In genomic region chr10:27998178-27998953, GRCh38 we compare ENCODE assay signal across 8 cellular contexts. TPM values are rescaled to one million over a fixed set of nuclear protein-coding genes. Genes with fewer than 3 reads are reported as not detected.
A peak's percentile ranks its signal among the peaks of the same experiment; 100 is the strongest.
DNase-seq lines count a peak whose midpoint lies in the region; ATAC-seq lines count a peak whose summit lies in the region.

No MANE protein-coding gene starts in this region.

- peaks cover 63% of the 10 kb centered on the region for H3K27me3 Mint-ChIP-seq in activated naive CD8-positive, alpha-beta T cell treated with anti-CD3 and anti-CD28 coated beads for 36 hours

- no peaks in the 10 kb centered on the region for H3K4me1 ChIP-seq in right cardiac atrium (ENCODE audit: control insufficient read depth, insufficient read depth, low read length)

- no peaks in the 10 kb centered on the region for H3K36me3 ChIP-seq in MG63

- H3K27ac Mint-ChIP-seq in activated naive CD8-positive, alpha-beta T cell treated with anti-CD3 and anti-CD28 coated beads for 36 hours: no peak overlapping the region

- H3K9me3 Mint-ChIP-seq in activated naive CD8-positive, alpha-beta T cell treated with anti-CD3 and anti-CD28 coated beads for 36 hours: no peaks in the 10 kb centered on the region

- peak; percentile 89 to 92 for ATAC-seq in right cardiac atrium
- ATAC-seq in HG02610 (IDR thresholded peaks at IDR 0.05; ENCODE audit: unreplicated experiment): no peak
- no peak for ATAC-seq in GM21737 (IDR thresholded peaks at IDR 0.05; ENCODE audit: unreplicated experiment)
- no peak for ATAC-seq in HG03442 (IDR thresholded peaks at IDR 0.05; ENCODE audit: unreplicated experiment)

- intact Hi-C loops in right cardiac atrium (cut with DNase I) (no loop called here), posterior vena cava (cut with DNase I) (no loop called here)

- peak overlapping the region; percentile 62 for H3K4me3 ChIP-seq in MG63
- peak overlapping the region; percentile 75 for H3K4me3 ChIP-seq in right cardiac atrium (ENCODE audit: low read length)

- no peaks in the 10 kb centered on the region for H3K36me3 Mint-ChIP-seq in activated naive CD8-positive, alpha-beta T cell treated with anti-CD3 and anti-CD28 coated beads for 36 hours

- H3K4me1 Mint-ChIP-seq in activated naive CD8-positive, alpha-beta T cell treated with anti-CD3 and anti-CD28 coated beads for 36 hours: peaks cover 9% of the 10 kb centered on the region

- H3K4me3 Mint-ChIP-seq in activated naive CD8-positive, alpha-beta T cell treated with anti-CD3 and anti-CD28 coated beads for 36 hours: peak overlapping the region; percentile 85

- WGBS in right cardiac atrium: under 1% methylated on average over 62 of the region's 62 CpGs

- DNase-seq in DMS53 (lab: John Stamatoyannopoulos, UW): peak; percentile 71
- DNase-seq in MG63: peak; percentile 77
- peak; percentile 50 for DNase-seq in activated naive CD8-positive, alpha-beta T cell treated with anti-CD3 and anti-CD28 coated beads for 36 hours
- DNase-seq in right cardiac atrium: peak; percentile 19 to 61 (median 61)
- peak; percentile 80 for DNase-seq in posterior vena cava (ENCODE audit: low spot score)

- H3K27ac ChIP-seq in right cardiac atrium (ENCODE audit: low read length): no peak overlapping the region

- H3K27me3 ChIP-seq in MG63 (no peaks in the 10 kb centered on the region), right cardiac atrium (ENCODE audit: control insufficient read depth, insufficient read depth) (no peaks in the 10 kb centered on the region)

- H3K9me3 ChIP-seq in MG63: no peaks in the 10 kb centered on the region
- no peaks in the 10 kb centered on the region for H3K9me3 ChIP-seq in right cardiac atrium (ENCODE audit: control insufficient read depth, low read length)

RNA-seq across cellular contexts. Expression of gene ODAD2, which starts 0.5 kb away (rescaled TPM):
- 3.9 TPM in 2 replicates for total RNA-seq in MG63 (2014; rRNA removed; shearing (Covaris generic); ENCODE audit: low replicate concordance)
- under 1 TPM; 0.56 to 0.62 TPM for total RNA-seq in activated naive CD8-positive, alpha-beta T cell treated with anti-CD3 and anti-CD28 coated beads for 36 hours
- total RNA-seq in right cardiac atrium: under 1 TPM in 2 of 4 donors, not detected in 2; 0.11 to 0.29 TPM
- 0.05 TPM for polyA plus RNA-seq in right cardiac atrium
- total RNA-seq in posterior vena cava: 1 to 10 TPM; 2.9 to 5.3 TPM

Comparison
In these comparisons a context has a peak if more than half of its experiments do, and no peak if none do; other contexts are left out.
1. ATAC-seq: peak in right cardiac atrium (2 of 2); none in HG02610 (single experiment), GM21737 (single experiment) and HG03442 (single experiment).
2. Peak in every context shown above with its lines, with median percentiles within 50 percentile points of each other: DNase-seq.